8 cellular contexts compared by ENCODE assay signal in the genomic region with DNA sequence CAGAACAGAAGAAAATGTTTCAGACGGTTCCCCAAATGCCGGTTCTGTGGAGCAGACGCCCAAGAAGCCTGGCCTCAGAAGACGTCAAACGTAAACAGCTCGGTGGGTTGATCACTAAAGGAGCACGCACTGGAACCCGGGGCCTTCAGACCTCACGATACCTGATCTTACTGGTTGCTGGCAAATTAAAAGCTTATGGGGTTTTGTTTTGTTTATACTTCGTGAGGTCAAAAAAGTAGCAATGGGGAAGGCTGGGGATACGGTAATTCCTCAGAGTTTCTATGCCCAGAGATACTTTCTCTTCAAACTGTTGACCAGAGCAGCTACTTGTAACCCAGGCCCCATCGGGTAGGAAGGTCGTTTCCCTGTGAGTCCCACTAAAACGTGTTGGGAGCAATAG. TPM values are rescaled to one million over a fixed set of nuclear protein-coding genes. Genes with fewer than 3 reads are reported as not detected.
A peak's percentile ranks its signal among the peaks of the same experiment; 100 is the strongest.
DNase-seq lines count a peak whose midpoint lies in the region; ATAC-seq and TF ChIP-seq lines count a peak whose summit lies in the region.

No MANE protein-coding gene starts in this region.

- H3K27me3 Mint-ChIP-seq in Calu3 (ENCODE audit: unreplicated experiment), result no peaks in the 10 kb centered on the region
- no peaks in the 10 kb centered on the region for H3K27me3 Mint-ChIP-seq in stimulated activated memory B cell treated with anti-CD40 and anti-IgM and Interleukin-4, amounts not matched to agents 10 μg/mL and 1 μg/mL and 100 μg/mL, for 72 hours

- peaks cover 6 to 26% of the 10 kb centered on the region in 2 experiments for H3K79me1 ChIP-seq in IMR-90 (ENCODE audit: low read depth in 1 of 2, low read length in 2 of 2)

- dilution Hi-C loops in IMR-90 (cut with HindIII; ENCODE audit: low sequenced_read_pairs, unreplicated experiment), result no loop called here

- peak overlapping the region; percentile 84 for H3K4me3 ChIP-seq in IMR-90 (ENCODE audit: insufficient read depth, low read depth, low read length)
- peak overlapping the region; percentile 85 for H3K4me3 ChIP-seq in iPS-20b (ENCODE audit: low read length)

- H4K8ac ChIP-seq in IMR-90 (ENCODE audit: low read depth in 2 of 2, low read length in 2 of 2), result peak overlapping the region in 1 of 2 experiments; percentile 54; a peak in 2 of 4 replicates

- peak overlapping the region; percentile 96 for H2BK5ac ChIP-seq in IMR-90 (ENCODE audit: low read depth, low read length, poor library complexity, severe bottlenecking)

- peak overlapping the region; percentile 100 for H3K9ac ChIP-seq in IMR-90 (ENCODE audit: low read depth, low read length)
- peak overlapping the region; percentile 91; the same call in 1 of the 2 replicates for H3K9ac ChIP-seq in iPS-20b (ENCODE audit: low read depth, low read length)

- H3K9me3 Mint-ChIP-seq in Calu3 (ENCODE audit: low read depth, unreplicated experiment), result no peaks in the 10 kb centered on the region
- no peaks in the 10 kb centered on the region for H3K9me3 Mint-ChIP-seq in activated naive CD4-positive, alpha-beta T cell treated with anti-CD3 and anti-CD28 coated beads, Interleukin-2, amount 50 U/mL, for 72 hours
- no peaks in the 10 kb centered on the region for H3K9me3 Mint-ChIP-seq in stimulated activated memory B cell treated with anti-CD40 and anti-IgM and Interleukin-4, amounts not matched to agents 10 μg/mL and 1 μg/mL and 100 μg/mL, for 72 hours

- peaks cover 93% of the 10 kb centered on the region for H3K36me3 Mint-ChIP-seq in Calu3 (ENCODE audit: insufficient read depth, unreplicated experiment)
- H3K36me3 Mint-ChIP-seq in activated naive CD4-positive, alpha-beta T cell treated with anti-CD3 and anti-CD28 coated beads, Interleukin-2, amount 50 U/mL, for 72 hours, result peaks cover 53 to 71% of the 10 kb centered on the region in 2 donors
- H3K36me3 Mint-ChIP-seq in stimulated activated memory B cell treated with anti-CD40 and anti-IgM and Interleukin-4, amounts not matched to agents 10 μg/mL and 1 μg/mL and 100 μg/mL, for 72 hours, result peaks cover 37% of the 10 kb centered on the region

- no TSS peak for BruUV-seq in Calu3 (replicated peaks; lab: Mats Ljungman, UMichigan)
- no TSS peak for BruUV-seq in IMR-90 (replicated peaks; lab: Mats Ljungman, UMichigan)

- H3K4me2 ChIP-seq in IMR-90 (ENCODE audit: low read depth, low read length), result peak overlapping the region; percentile 99

- H4K91ac ChIP-seq in IMR-90 (ENCODE audit: insufficient read depth, low read depth, low read length), result peak overlapping the region; percentile 77

- no peaks in the 10 kb centered on the region; the same call in 1 of the 2 replicates for H3K9me1 ChIP-seq in IMR-90 (ENCODE audit: insufficient read depth, low read length)

- peak overlapping the region; percentile 98 for H3K14ac ChIP-seq in IMR-90 (replicated peaks; ENCODE audit: low read depth, low read length)

- peak overlapping the region; percentile 97 for H3K27ac Mint-ChIP-seq in Calu3 (ENCODE audit: unreplicated experiment)
- peak overlapping the region; percentile 97 to 99 for H3K27ac Mint-ChIP-seq in activated naive CD4-positive, alpha-beta T cell treated with anti-CD3 and anti-CD28 coated beads, Interleukin-2, amount 50 U/mL, for 72 hours
- H3K27ac Mint-ChIP-seq in stimulated activated memory B cell treated with anti-CD40 and anti-IgM and Interleukin-4, amounts not matched to agents 10 μg/mL and 1 μg/mL and 100 μg/mL, for 72 hours, result peak overlapping the region; percentile 100

- H3K4me1 Mint-ChIP-seq in Calu3 (ENCODE audit: low read depth, unreplicated experiment), result peaks cover 34% of the 10 kb centered on the region
- peaks cover 47% of the 10 kb centered on the region for H3K4me1 Mint-ChIP-seq in stimulated activated memory B cell treated with anti-CD40 and anti-IgM and Interleukin-4, amounts not matched to agents 10 μg/mL and 1 μg/mL and 100 μg/mL, for 72 hours

- H3K4me3 Mint-ChIP-seq in Calu3 (ENCODE audit: low read depth, unreplicated experiment), result peak overlapping the region; percentile 94
- peak overlapping the region; percentile 100 for H3K4me3 Mint-ChIP-seq in stimulated activated memory B cell treated with anti-CD40 and anti-IgM and Interleukin-4, amounts not matched to agents 10 μg/mL and 1 μg/mL and 100 μg/mL, for 72 hours

- no peak overlapping the region for H2AFZ ChIP-seq in IMR-90 (replicated peaks; ENCODE audit: low read length, poor library complexity)

- peak overlapping the region; percentile 25 for H2BK120ac ChIP-seq in IMR-90 (ENCODE audit: low read depth, low read length)

- peak overlapping the region; percentile 55 for H4K5ac ChIP-seq in IMR-90 (ENCODE audit: low read depth, low read length)

- no peak for DNase-seq in Calu3
- peak; percentile 76 for DNase-seq in IMR-90
- no peak for DNase-seq in activated naive CD4-positive, alpha-beta T cell treated with anti-CD3 and anti-CD28 coated beads, Interleukin-2, amount 50 U/mL, for 72 hours (ENCODE audit: low spot score in 2 of 2)
- no peak for DNase-seq in medulla oblongata (ENCODE audit: extremely low spot score)

- WGBS in IMR-90 (ENCODE audit: extremely low coverage in 2 of 2, insufficient read length in 1 of 2), 2 experiments, result 0% methylated on average over 8 of the region's 14 CpGs; no CpG with 5 or more reads in 1 of the 2 experiments

- H2BK20ac ChIP-seq in IMR-90 (ENCODE audit: low read depth, low read length), result 0 out of 2 replicates have a peak overlapping the region, but pooled peaks have one; percentile 0

- peaks cover 20% of the 10 kb centered on the region for H3K36me3 ChIP-seq in IMR-90 (ENCODE audit: control insufficient read depth, insufficient read depth, low read length)
- peaks cover 38% of the 10 kb centered on the region for H3K36me3 ChIP-seq in iPS-20b (ENCODE audit: insufficient read depth, low read depth, low read length)

- H2AK9ac ChIP-seq in IMR-90 (replicated peaks; ENCODE audit: low read depth, low read length, poor library complexity), result no peak overlapping the region

- no peak overlapping the region for H2BK15ac ChIP-seq in IMR-90 (ENCODE audit: low read depth, low read length)

- peak overlapping the region; percentile 88 for H3K56ac ChIP-seq in IMR-90 (ENCODE audit: extremely low read depth, insufficient read depth, low read length)

- in situ Hi-C loops in IMR-90 (cut with MboI; ENCODE audit: low sequenced_read_pairs), result loop anchor here (25.0 kb wide), 1 partner anchor 1007 kb away; no protein-coding TSS in a partner anchor

- H3K27me3 ChIP-seq in IMR-90 (ENCODE audit: control insufficient read depth, insufficient read depth, low read length), result no peaks in the 10 kb centered on the region
- H3K27me3 ChIP-seq in iPS-20b (ENCODE audit: insufficient read depth, low read length), result peaks cover 77% of the 10 kb centered on the region

- intact Hi-C loops in Calu3 (cut with micrococcal nuclease; ENCODE audit: unreplicated experiment) (loop anchor here (5.0 kb wide), 1 partner anchor 157 kb away; a partner anchor contains a TSS), IMR-90 (cut with micrococcal nuclease) (loop anchor here (5.0 kb wide), 1 partner anchor 178 kb away; no protein-coding TSS in a partner anchor)

- peak; percentile 35; the same call in 1 of the 2 replicates for TF ChIP-seq POLR2A in IMR-90 (IDR thresholded peaks at IDR 0.05; ENCODE audit: low read depth, low read length)

- CTCF ChIA-PET in Calu3 (lab: Charles Lee) (interaction anchor here (1.6 kb wide), 1 partner anchor 18 kb away, joined by 5 read pairs; no protein-coding TSS in a partner anchor), IMR-90 (lab: Yijun Ruan, JAX) (interaction anchor here (0.6 to 2.4 kb wide), 2 partner anchors 13 to 18 kb away, joined by 3 to 12 read pairs; no protein-coding TSS in a partner anchor)

- H3K9me3 ChIP-seq in IMR-90 (ENCODE audit: control insufficient read depth, insufficient read depth, low read length), result no peaks in the 10 kb centered on the region
- no peaks in the 10 kb centered on the region for H3K9me3 ChIP-seq in iPS-20b (ENCODE audit: insufficient read depth, low read depth, low read length)

- 0 out of 2 replicates have a peak overlapping the region, but pooled peaks have one; percentile 77 for H2AK5ac ChIP-seq in IMR-90 (ENCODE audit: low read depth, low read length)

- H3K27ac ChIP-seq in IMR-90 (ENCODE audit: insufficient read depth, low read length) (peak overlapping the region; percentile 98), iPS-20b (ENCODE audit: low read length) (no peak overlapping the region)

- peak overlapping the region; percentile 96 for H3K23ac ChIP-seq in IMR-90 (ENCODE audit: low read depth, low read length)

- TF ChIP-seq CTCF in Calu3 (IDR thresholded peaks at IDR 0.05; ENCODE audit: unreplicated experiment) (no peak), IMR-90 (conservative IDR thresholded peaks at IDR 0.05; ENCODE audit: low read depth, low read length) (no peak)

- ATAC-seq in IMR-90 (ENCODE audit: low read depth), result no peak
- no peak for ATAC-seq in activated naive CD4-positive, alpha-beta T cell treated with anti-CD3 and anti-CD28 coated beads, Interleukin-2, amount 50 U/mL, for 72 hours
- ATAC-seq in stimulated activated memory B cell treated with anti-CD40 and anti-IgM and Interleukin-4, amounts not matched to agents 10 μg/mL and 1 μg/mL and 100 μg/mL, for 72 hours, result no peak
- no peak for ATAC-seq in GM21576 (IDR thresholded peaks at IDR 0.05; ENCODE audit: unreplicated experiment)
- no peak for ATAC-seq in GM21717 (IDR thresholded peaks at IDR 0.05; ENCODE audit: unreplicated experiment)

- peaks cover 17% of the 10 kb centered on the region for H3K4me1 ChIP-seq in IMR-90 (ENCODE audit: control insufficient read depth, insufficient read depth, low read length)
- H3K4me1 ChIP-seq in iPS-20b (ENCODE audit: insufficient read depth, low read length), result peaks cover 25% of the 10 kb centered on the region; the same call in 1 of the 2 replicates

- peak overlapping the region; percentile 92 for H3K4ac ChIP-seq in IMR-90 (ENCODE audit: low read depth, low read length)

- peak overlapping the region; percentile 85 for H3K18ac ChIP-seq in IMR-90 (ENCODE audit: low read depth, low read length)

- POLR2A ChIA-PET in IMR-90 (lab: Charles Lee; ENCODE audit: unreplicated experiment), result no interaction called here

- no peak for TF ChIP-seq RAD21 in IMR-90 (IDR thresholded peaks at IDR 0.05; ENCODE audit: low read length)

- H4K20me1 ChIP-seq in IMR-90 (ENCODE audit: insufficient read depth, low read length), result peaks cover 24% of the 10 kb centered on the region; the same call in 1 of the 2 replicates

RNA-seq across cellular contexts. Expression of a gene that starts 1.7 kb away (rescaled TPM):
- total RNA-seq in Calu3 (2022), result 37.7 and 41.0 TPM in 2 replicates
- 17.4 and 28.1 TPM in 2 replicates for total RNA-seq in IMR-90 (2012; rRNA removed)
- 7.9 and 13.9 TPM in 2 replicates for polyA plus RNA-seq in IMR-90 (2012; rRNA removed)
- 8.7 and 9.0 TPM in 2 replicates for polyA plus RNA-seq in IMR-90 (2012; cell fraction: cytosol; rRNA removed)
- polyA plus RNA-seq in IMR-90 (2012; cell fraction: nucleus; rRNA removed; ENCODE audit: low replicate concordance), result 6.1 and 9.4 TPM in 2 replicates
- 10 to 100 TPM; 39.7 to 46.6 TPM for total RNA-seq in activated naive CD4-positive, alpha-beta T cell treated with anti-CD3 and anti-CD28 coated beads, Interleukin-2, amount 50 U/mL, for 72 hours

RNA-seq across cellular contexts. Expression of a gene that starts 22.9 kb away (rescaled TPM):
- 5.4 and 6.0 TPM in 2 replicates for total RNA-seq in Calu3 (2022)
- total RNA-seq in IMR-90 (2012; rRNA removed), result 0.28 and 0.36 TPM in 2 replicates
- polyA plus RNA-seq in IMR-90 (2012; rRNA removed), result 0.12 and 0.17 TPM in 2 replicates
- polyA plus RNA-seq in IMR-90 (2012; cell fraction: cytosol; rRNA removed), result not detected in 2 replicates
- polyA plus RNA-seq in IMR-90 (2012; cell fraction: nucleus; rRNA removed; ENCODE audit: low replicate concordance), result 0.15 and 0.16 TPM in 2 replicates
- 10 to 100 TPM; 24.8 to 27.5 TPM for total RNA-seq in activated naive CD4-positive, alpha-beta T cell treated with anti-CD3 and anti-CD28 coated beads, Interleukin-2, amount 50 U/mL, for 72 hours
